Comparison of ENCODE assay signal across 22 cellular contexts in the genomic region with DNA sequence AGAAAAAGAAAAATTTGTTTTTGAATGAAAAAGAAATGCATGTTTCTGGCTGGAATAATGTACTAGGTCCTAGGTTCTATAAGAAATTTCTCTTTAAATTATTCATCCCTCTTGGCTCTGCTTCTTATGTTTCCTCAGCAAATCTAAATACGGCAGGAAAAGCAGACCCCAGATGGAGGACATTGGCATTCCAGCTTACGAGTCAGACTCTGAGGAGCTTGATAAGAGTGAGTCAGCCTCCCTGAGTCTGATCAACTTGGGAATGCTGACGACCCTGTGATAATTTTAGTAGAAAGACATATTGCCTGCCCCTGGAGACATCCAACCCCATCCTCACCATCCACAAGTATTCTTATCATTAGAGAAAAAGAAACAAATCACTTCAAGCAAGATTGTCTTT.
DNase-seq lines count a peak whose midpoint lies in the region; ATAC-seq and TF ChIP-seq lines count a peak whose summit lies in the region.
"Had no signal": no experiment of that assay in that cellular context is flagged by ENCODE, and none has a peak within 500 bp of the region (broad histone marks: within the 10 kb centered on the region; RNA-seq: fewer than 3 reads in every experiment).

No MANE protein-coding gene starts in this region.

- no peaks in the 10 kb centered on the region for H3K9me3 ChIP-seq in cardiac muscle cell (ENCODE audit: low read depth)
- H3K9me3 ChIP-seq in right cardiac atrium (ENCODE audit: control insufficient read depth, low read length): no peaks in the 10 kb centered on the region
- H3K9me3 ChIP-seq: lower lobe of right lung, tibial nerve had no signal

- intact Hi-C loops in right cardiac atrium (cut with DNase I): no loop called here

- DNase-seq in cardiac muscle cell (ENCODE audit: low read depth in 1 of 2, low spot score in 1 of 2): peak; percentile 41 to 60
- no peak for DNase-seq in right cardiac atrium
- peak; percentile 72 for DNase-seq in brain microvascular endothelial cell
- peak; percentile 52 for DNase-seq in iris pigment epithelial cell (ENCODE audit: low read depth)
- no peak for DNase-seq in HT-29 (ENCODE audit: low spot score)
- DNase-seq in AG08395 (ENCODE audit: low spot score): no peak
- DNase-seq: activated CD4-positive, CD25-positive, alpha-beta regulatory T cell; activated naive CD8-positive, alpha-beta T cell treated with anti-CD3 and anti-CD28 coated beads, Interleukin-2, amount 50 U/mL, for 24 hours; DMS53; H7; lower lobe of right lung; naive thymus-derived CD4-positive, alpha-beta T cell; NCI-H1436 treated with DMSO at 0.1 percent for 48 hours; NCI-H345; stimulated activated CD4-positive, alpha-beta T cell treated with anti-CD3 and anti-CD28 coated beads, Interleukin-12 subunit alpha, Interleukin-12 subunit beta, amount 100 ng/mL, for 4 hours; T-helper 17 cell had no signal

- no peak for TF ChIP-seq CTCF in cardiac muscle cell (IDR thresholded peaks at IDR 0.05; ENCODE audit: low read depth, low read length)
- no peak for TF ChIP-seq CTCF in brain microvascular endothelial cell (IDR thresholded peaks at IDR 0.05; ENCODE audit: low read depth, low read length, missing control alignments)

- WGBS in right cardiac atrium: 39% methylated on average over 3 of the region's 3 CpGs

- no peaks in the 10 kb centered on the region for H3K27me3 ChIP-seq in cardiac muscle cell
- no peaks in the 10 kb centered on the region for H3K27me3 ChIP-seq in right cardiac atrium (ENCODE audit: control insufficient read depth, insufficient read depth)
- no peaks in the 10 kb centered on the region for H3K27me3 ChIP-seq in brain microvascular endothelial cell (replicated peaks)
- H3K27me3 ChIP-seq: tibial nerve had no signal

- H3K4me1 ChIP-seq in cardiac muscle cell (ENCODE audit: low read depth): peaks cover 11% of the 10 kb centered on the region
- no peaks in the 10 kb centered on the region for H3K4me1 ChIP-seq in right cardiac atrium (ENCODE audit: control insufficient read depth, insufficient read depth, low read length)
- H3K4me1 ChIP-seq: lower lobe of right lung had no signal

- in situ Hi-C loops in brain microvascular endothelial cell (cut with HindIII; ENCODE audit: low pct_ligation_motif_present, low sequenced_read_pairs): no loop called here

- H3K4me3 ChIP-seq in cardiac muscle cell (no peak overlapping the region), right cardiac atrium (ENCODE audit: low read length) (no peak overlapping the region), brain microvascular endothelial cell (ENCODE audit: low read depth, low read length) (no peak overlapping the region)
- H3K4me3 ChIP-seq: lower lobe of right lung, tibial nerve had no signal

- H3K27ac ChIP-seq in cardiac muscle cell: peak overlapping the region; percentile 30
- H3K27ac ChIP-seq in right cardiac atrium (ENCODE audit: low read length): no peak overlapping the region
- peak overlapping the region; percentile 29 for H3K27ac ChIP-seq in brain microvascular endothelial cell
- H3K27ac ChIP-seq: 22Rv1, C4-2B, lower lobe of right lung, tibial nerve had no signal

- no peaks in the 10 kb centered on the region for H3K36me3 ChIP-seq in cardiac muscle cell
- no peaks in the 10 kb centered on the region for H3K36me3 ChIP-seq in brain microvascular endothelial cell (replicated peaks)
- H3K36me3 ChIP-seq: lower lobe of right lung, tibial nerve had no signal

- no peak for ATAC-seq in right cardiac atrium
- no peak for ATAC-seq in HG03095 (IDR thresholded peaks at IDR 0.05; ENCODE audit: unreplicated experiment)
- ATAC-seq in GM21360 (IDR thresholded peaks at IDR 0.05; ENCODE audit: unreplicated experiment): no peak
- ATAC-seq: activated naive CD8-positive, alpha-beta T cell treated with anti-CD3 and anti-CD28 coated beads, Interleukin-2, amount 50 U/mL, for 24 hours; lower lobe of right lung; naive thymus-derived CD4-positive, alpha-beta T cell; stimulated activated memory B cell treated with anti-CD40 and anti-IgM and Interleukin-4, amounts not matched to agents 10 μg/mL and 1 μg/mL and 100 μg/mL, for 72 hours; T-helper 17 cell had no signal

Comparison
In these comparisons a context has a peak if more than half of its experiments do, and no peak if none do; other contexts are left out.
1. DNase-seq: peak in cardiac muscle cell (2 of 2), brain microvascular endothelial cell (single experiment) and iris pigment epithelial cell (single experiment); none in right cardiac atrium (0 of 3), HT-29 (single experiment) and AG08395 (single experiment).